In the genomic region with DNA sequence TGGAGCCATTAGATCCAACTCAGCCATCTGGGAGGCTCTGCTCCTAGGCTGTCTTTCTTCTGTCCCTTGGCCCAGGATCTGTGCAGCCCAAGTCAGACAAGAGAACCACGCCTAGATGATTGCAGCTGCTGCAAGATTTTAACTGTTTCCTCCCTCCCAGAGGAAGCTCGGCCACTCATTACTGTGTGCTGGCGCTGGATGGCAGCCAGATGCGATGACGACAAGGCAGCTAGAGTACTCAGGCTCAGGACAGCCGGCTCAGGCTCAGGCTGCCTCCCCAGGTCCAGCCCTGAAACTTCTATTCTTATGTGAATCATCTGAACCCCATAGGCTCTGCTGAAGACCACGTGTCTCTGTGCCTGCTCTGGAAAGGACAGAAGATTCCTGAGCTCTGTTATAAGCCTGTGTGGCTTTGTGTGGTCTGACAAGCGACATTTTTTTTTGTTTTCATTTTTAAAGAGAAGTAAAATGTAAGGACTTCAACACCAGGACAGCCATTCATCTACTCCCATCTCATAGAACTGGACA, we compare ENCODE assay signal across 8 cellular contexts. TPM values are rescaled to one million over a fixed set of nuclear protein-coding genes. Genes with fewer than 3 reads are reported as not detected.
DNase-seq lines count a peak whose midpoint lies in the region; ATAC-seq, FAIRE-seq and TF ChIP-seq lines count a peak whose summit lies in the region.

No MANE protein-coding gene starts in this region.

- peak overlapping the region; percentile 41 to 51 for H3K4me3 ChIP-seq in kidney (ENCODE audit: low read length in 2 of 2)
- peak overlapping the region in 1 of 2 donors; percentile 58 for H3K4me3 ChIP-seq in small intestine (ENCODE audit: low read depth in 1 of 2, low read length in 2 of 2)

- ATAC-seq in GM21619 (IDR thresholded peaks at IDR 0.05; ENCODE audit: unreplicated experiment): peak; percentile 73

- FAIRE-seq in kidney (lab: Jason Lieb, UNC) (peak; percentile 61), small intestine (lab: Jason Lieb, UNC) (no peak), D721Med (lab: Jason Lieb, UNC) (no peak)

- H3K9ac ChIP-seq in kidney (ENCODE audit: low read length in 2 of 2): peak overlapping the region; percentile 26 to 66

- no peaks in the 10 kb centered on the region for H3K27me3 ChIP-seq in small intestine (ENCODE audit: control insufficient read depth in 2 of 2, insufficient read depth in 2 of 2, low read length in 2 of 2)

- H3K4me1 ChIP-seq in kidney (ENCODE audit: control insufficient read depth in 1 of 2, insufficient read depth in 1 of 2, low read depth in 1 of 2, low read length in 2 of 2) (peaks cover 9 to 10% of the 10 kb centered on the region in 2 donors), small intestine (ENCODE audit: control insufficient read depth in 2 of 2, insufficient read depth in 1 of 2, low read depth in 1 of 2, low read length in 1 of 2) (peaks cover 0 to 3% of the 10 kb centered on the region in 2 donors)

- H3K36me3 ChIP-seq in kidney (ENCODE audit: control insufficient read depth in 1 of 2, insufficient read depth in 2 of 2, low read length in 2 of 2) (no peaks in the 10 kb centered on the region), small intestine (ENCODE audit: control insufficient read depth in 2 of 2, insufficient read depth in 2 of 2, low read length in 2 of 2) (no peaks in the 10 kb centered on the region)

- H3K27ac ChIP-seq in kidney (ENCODE audit: low read depth in 2 of 2, low read length in 2 of 2): peak overlapping the region; percentile 68 to 75
- H3K27ac ChIP-seq in small intestine (ENCODE audit: low read depth in 1 of 2, low read length in 1 of 2): peak overlapping the region; percentile 78 to 96

- 1 to 9% (median 5%) methylated on average over 7 to 8 of the region's 8 CpGs for WGBS in small intestine, 3 donors

- intact Hi-C loops in kidney (cut with DNase I): no loop called here

- TF ChIP-seq CTCF in kidney (IDR thresholded peaks at IDR 0.05; ENCODE audit: borderline replicate concordance, extremely low read depth, insufficient read depth) (peak; percentile 1), D721Med (IDR thresholded peaks at IDR 0.05; ENCODE audit: insufficient read depth, missing control alignments) (no peak)

- no peaks in the 10 kb centered on the region for H3K9me3 ChIP-seq in kidney (ENCODE audit: control insufficient read depth in 1 of 2, low read length in 2 of 2)
- H3K9me3 ChIP-seq in small intestine (ENCODE audit: control insufficient read depth, low read depth): no peaks in the 10 kb centered on the region

- DNase-seq in DMS153 (lab: John Stamatoyannopoulos, UW): peak; percentile 66
- DNase-seq in Kasumi-1 (lab: John Stamatoyannopoulos, UW): peak; percentile 80 to 82
- DNase-seq in SHP77 (lab: John Stamatoyannopoulos, UW): peak; percentile 99
- peak; percentile 54 for DNase-seq in cerebellar cortex (ENCODE audit: low spot score)
- peak; percentile 99 for DNase-seq in kidney
- DNase-seq in small intestine: peak; percentile 99
- no peak for DNase-seq in D721Med (ENCODE audit: insufficient read length, low spot score)

RNA-seq across cellular contexts. Expression of gene FBXW10B, which starts 32.1 kb away (rescaled TPM):
- 0.19 TPM for total RNA-seq in kidney
- 0.54 TPM for polyA plus RNA-seq in kidney (ENCODE audit: insufficient read depth, low read depth, low replicate concordance)
- 1 to 10 TPM in 1 of 3 donors, under 1 TPM in 1, not detected in 1; 0.81 to 1.0 TPM for polyA plus RNA-seq in small intestine

RNA-seq across cellular contexts. Expression of gene TRIM16, which starts 32.5 kb away (rescaled TPM):
- total RNA-seq in kidney: 16.2 TPM
- polyA plus RNA-seq in kidney (ENCODE audit: insufficient read depth, low read depth, low replicate concordance): 14.8 TPM
- 10 to 100 TPM; 16.5 to 22.2 (median 20.1) TPM for polyA plus RNA-seq in small intestine

RNA-seq across cellular contexts. Expression of gene ZNF286A, which starts 47.9 kb away (rescaled TPM):
- 17.4 TPM for total RNA-seq in kidney
- polyA plus RNA-seq in kidney (ENCODE audit: insufficient read depth, low read depth, low replicate concordance): 11.0 TPM
- polyA plus RNA-seq in small intestine: 1 to 10 TPM; 2.2 to 6.2 (median 2.5) TPM
